Comparison of ENCODE assay signal across 8 cellular contexts in genomic region chr12:55619352-55620138, GRCh38. TPM values are rescaled to one million over a fixed set of nuclear protein-coding genes. Genes with fewer than 3 reads are reported as not detected.
DNase-seq lines count a peak whose midpoint lies in the region; ATAC-seq and TF ChIP-seq lines count a peak whose summit lies in the region.

No MANE protein-coding gene starts in this region.

- TF ChIP-seq EP300 in stomach (IDR thresholded peaks at IDR 0.05), result no peak

- peaks cover 12 to 28% (median 24%) of the 10 kb centered on the region in 7 donors for H3K9me3 Mint-ChIP-seq in CD14-positive monocyte
- peaks cover 7% of the 10 kb centered on the region for H3K9me3 Mint-ChIP-seq in central memory CD8-positive, alpha-beta T cell

- no peaks in the 10 kb centered on the region for H3K36me3 Mint-ChIP-seq in CD14-positive monocyte
- H3K36me3 Mint-ChIP-seq in central memory CD8-positive, alpha-beta T cell (ENCODE audit: insufficient read depth), result no peaks in the 10 kb centered on the region

- H3K9me3 ChIP-seq in stomach, result peaks cover 0 to 25% (median 22%) of the 10 kb centered on the region in 4 donors

- no peak overlapping the region for H3K4me3 ChIP-seq in stomach

- TF ChIP-seq CTCF in CD14-positive monocyte (IDR thresholded peaks at IDR 0.05) (peak; percentile 94), stomach (IDR thresholded peaks at IDR 0.05) (peak in 5 of 7 experiments; percentile 53 to 84 (median 76))

- no peak for DNase-seq in CD14-positive monocyte (ENCODE audit: low spot score)
- peak; percentile 56 for DNase-seq in NCI-H1105 treated with DMSO at 0.1 percent for 48 hours (lab: John Stamatoyannopoulos, UW)
- DNase-seq in SK-MEL-5 (ENCODE audit: low read depth, low spot score), result peak; percentile 96
- peak in 1 of 2 donors; percentile 42 for DNase-seq in central memory CD8-positive, alpha-beta T cell (ENCODE audit: low spot score in 2 of 2)
- peak; percentile 92 for DNase-seq in kidney glomerular epithelial cell (lab: John Stamatoyannopoulos, UW)
- no peak for DNase-seq in stomach

- H3K27ac Mint-ChIP-seq in CD14-positive monocyte, result peak overlapping the region in 2 of 7 donors; percentile 44 to 53
- no peak overlapping the region for H3K27ac Mint-ChIP-seq in central memory CD8-positive, alpha-beta T cell (ENCODE audit: low read depth)

- in situ Hi-C loops in SK-MEL-5 (cut with HindIII; ENCODE audit: low pct_unique_long_range_greater_than_20kb, low sequenced_read_pairs), result no loop called here

- H3K27ac ChIP-seq in stomach, result no peak overlapping the region

- no peaks in the 10 kb centered on the region for H3K36me3 ChIP-seq in stomach

- no peaks in the 10 kb centered on the region for H3K27me3 ChIP-seq in stomach

- H3K4me1 ChIP-seq in stomach, result peaks cover 0 to 8% (median 4%) of the 10 kb centered on the region in 4 donors

- intact Hi-C loops in CD14-positive monocyte (cut with micrococcal nuclease), result loop anchor here (5.0 kb wide), 2 partner anchors 38 to 427 kb away; no protein-coding TSS in a partner anchor
- intact Hi-C loops in stomach (cut with DNase I; ENCODE audit: low total_unique reads), result loop anchor here (5.0 kb wide), 1 partner anchor 427 kb away; no protein-coding TSS in a partner anchor

- peaks cover 1 to 13% (median 8%) of the 10 kb centered on the region in 3 donors for H3K27me3 Mint-ChIP-seq in CD14-positive monocyte (ENCODE audit: low read depth in 3 of 3)
- H3K27me3 Mint-ChIP-seq in central memory CD8-positive, alpha-beta T cell, result peaks cover 56% of the 10 kb centered on the region

- ATAC-seq in GM18511 (IDR thresholded peaks at IDR 0.05; ENCODE audit: unreplicated experiment) (peak; percentile 80), HG02885 (IDR thresholded peaks at IDR 0.05; ENCODE audit: poor library complexity, unreplicated experiment) (peak; percentile 93)
- peak; percentile 71 for ATAC-seq in central memory CD8-positive, alpha-beta T cell (replicated peaks; ENCODE audit: extremely low read depth, poor library complexity, severe bottlenecking)

- H3K4me1 Mint-ChIP-seq in CD14-positive monocyte, result peaks cover 7% of the 10 kb centered on the region
- H3K4me1 Mint-ChIP-seq in central memory CD8-positive, alpha-beta T cell, result no peaks in the 10 kb centered on the region

- 3 to 5% (median 4%) methylated on average over 6 of the region's 6 CpGs for WGBS in stomach, 5 donors

- no peak for TF ChIP-seq POLR2A in stomach (IDR thresholded peaks at IDR 0.05)

- H3K4me3 Mint-ChIP-seq in CD14-positive monocyte, result no peak overlapping the region
- no peak overlapping the region for H3K4me3 Mint-ChIP-seq in central memory CD8-positive, alpha-beta T cell

RNA-seq across cellular contexts. Expression of gene OR10P1, which starts 17.1 kb away (rescaled TPM):
- polyA plus RNA-seq in CD14-positive monocyte (not detected), stomach (not detected)
- not detected in 2 replicates for total RNA-seq in SK-MEL-5 (2014; rRNA removed; shearing (Covaris generic))
- not detected in 2 replicates for polyA plus RNA-seq in SK-MEL-5 (2015; cell fraction: cytosol; rRNA removed)
- polyA plus RNA-seq in SK-MEL-5 (2015; cell fraction: nucleus; rRNA removed), result not detected in 2 replicates
- not detected for total RNA-seq in stomach

RNA-seq across cellular contexts. Expression of gene OR2AP1, which starts 47.3 kb away (rescaled TPM):
- polyA plus RNA-seq in CD14-positive monocyte (not detected), stomach (not detected)
- not detected in 2 replicates for total RNA-seq in SK-MEL-5 (2014; rRNA removed; shearing (Covaris generic))
- not detected in 2 replicates for polyA plus RNA-seq in SK-MEL-5 (2015; cell fraction: cytosol; rRNA removed)
- not detected in 2 replicates for polyA plus RNA-seq in SK-MEL-5 (2015; cell fraction: nucleus; rRNA removed)
- total RNA-seq in stomach, result not detected

Comparison
In these comparisons a context has a peak if more than half of its experiments do, and no peak if none do; other contexts are left out.
1. DNase-seq: peak in NCI-H1105 treated with DMSO at 0.1 percent for 48 hours (single experiment), SK-MEL-5 (single experiment) and kidney glomerular epithelial cell (single experiment); none in CD14-positive monocyte (single experiment) and stomach (single experiment).
2. Peak in every context shown above with its lines, with median percentiles within 50 percentile points of each other: ATAC-seq.